ENCODE assay signal across 1 cellular context in genomic region chr7:112108984-112109383, GRCh38.
TF ChIP-seq lines count a peak whose summit lies in the region.

No MANE protein-coding gene starts in this region.

TF ChIP-seq in GM23338, 12 proteins besides CTCF, POLR2A, EP300 and RAD21 (continued from another document):
- TF ChIP-seq ZNF462 (CRISPR knock-in tag; IDR thresholded peaks at IDR 0.05) = no peak
